Comparison of ENCODE assay signal across 8 cellular contexts in genomic region chr10:63264852-63265617, GRCh38.
DNase-seq lines count a peak whose midpoint lies in the region; ATAC-seq and TF ChIP-seq lines count a peak whose summit lies in the region.

No MANE protein-coding gene starts in this region.

- H3K27ac ChIP-seq in esophagus squamous epithelium (peak overlapping the region; percentile 81 to 95 (median 90)), neural cell (ENCODE audit: low read length) (no peak overlapping the region)

- TF ChIP-seq POLR2A in NB4 (IDR thresholded peaks at IDR 0.05; ENCODE audit: extremely low read depth, insufficient read length): peak; percentile 55
- TF ChIP-seq POLR2A in esophagus squamous epithelium (IDR thresholded peaks at IDR 0.05): peak in 2 of 4 donors; percentile 24 to 45

- peak overlapping the region; percentile 91 for H3K27ac Mint-ChIP-seq in activated CD4-positive, alpha-beta T cell treated with anti-CD3 and anti-CD28 coated beads, Interleukin-2, amount 10 ng/mL, durations not matched to agents 7 days and 5 days

- 2% methylated on average over 5 of the region's 5 CpGs for WGBS in esophagus squamous epithelium, 2 donors

- peaks cover 33% of the 10 kb centered on the region for H3K4me1 Mint-ChIP-seq in activated CD4-positive, alpha-beta T cell treated with anti-CD3 and anti-CD28 coated beads, Interleukin-2, amount 10 ng/mL, durations not matched to agents 7 days and 5 days

- CTCF ChIA-PET in activated CD4-positive, alpha-beta T cell treated with anti-CD3 and anti-CD28 coated beads, Interleukin-2, amount 10 ng/mL, durations not matched to agents 7 days and 5 days (lab: Charles Lee): no interaction called here

- no peak for TF ChIP-seq CTCF in NB4 (IDR thresholded peaks at IDR 0.05; ENCODE audit: low read depth, low read length)
- no peak for TF ChIP-seq CTCF in esophagus squamous epithelium (IDR thresholded peaks at IDR 0.05)
- no peak for TF ChIP-seq CTCF in neural cell (IDR thresholded peaks at IDR 0.05; ENCODE audit: poor library complexity, severe bottlenecking)

- H3K4me1 ChIP-seq in esophagus squamous epithelium: peaks cover 3 to 69% (median 23%) of the 10 kb centered on the region in 3 donors

- H3K9ac ChIP-seq in neural cell (ENCODE audit: low read length): no peak overlapping the region

- peaks cover 6% of the 10 kb centered on the region for H3F3A ChIP-seq in neural cell (ENCODE audit: insufficient read depth, low read length, poor library complexity, severe bottlenecking)

- H3K27me3 Mint-ChIP-seq in activated CD4-positive, alpha-beta T cell treated with anti-CD3 and anti-CD28 coated beads, Interleukin-2, amount 10 ng/mL, durations not matched to agents 7 days and 5 days: no peaks in the 10 kb centered on the region

- H3K4me3 ChIP-seq in NB4 (ENCODE audit: low read depth, low read length) (peak overlapping the region; percentile 79), esophagus squamous epithelium (peak overlapping the region; percentile 42 to 72 (median 58)), neural cell (ENCODE audit: low read length) (peak overlapping the region; percentile 73)

- TF ChIP-seq RAD21 in neural cell (conservative IDR thresholded peaks at IDR 0.05): no peak

- no peaks in the 10 kb centered on the region for H3K9me3 ChIP-seq in esophagus squamous epithelium
- no peaks in the 10 kb centered on the region for H3K9me3 ChIP-seq in neural cell (ENCODE audit: low read length)

- H2AFZ ChIP-seq in neural cell (ENCODE audit: low read depth, low read length): no peak overlapping the region

- POLR2A ChIA-PET in activated CD4-positive, alpha-beta T cell treated with anti-CD3 and anti-CD28 coated beads, Interleukin-2, amount 10 ng/mL, durations not matched to agents 7 days and 5 days (lab: Charles Lee): interaction anchor here (0.6 kb wide), 1 partner anchor 20 kb away, joined by 4 read pairs; no protein-coding TSS in a partner anchor

- peak; percentile 28 for DNase-seq in SKM-1 treated with dmso at 0.1 percent for 144 hours (lab: John Stamatoyannopoulos, UW; ENCODE audit: unreplicated experiment)
- no peak for DNase-seq in SKM-1 (lab: John Stamatoyannopoulos, UW; ENCODE audit: unreplicated experiment)
- DNase-seq in NB4 (ENCODE audit: low read depth): peak; percentile 83
- DNase-seq in activated CD4-positive, alpha-beta T cell treated with anti-CD3 and anti-CD28 coated beads, Interleukin-2, amount 10 ng/mL, durations not matched to agents 7 days and 5 days: peak; percentile 41
- DNase-seq in esophagus squamous epithelium (lab: John Stamatoyannopoulos, UW): no peak
- DNase-seq in NCI-H1048 (lab: John Stamatoyannopoulos, UW): no peak

- peaks cover 30% of the 10 kb centered on the region for H3K36me3 Mint-ChIP-seq in activated CD4-positive, alpha-beta T cell treated with anti-CD3 and anti-CD28 coated beads, Interleukin-2, amount 10 ng/mL, durations not matched to agents 7 days and 5 days (ENCODE audit: low read depth)

- peak overlapping the region; percentile 85 for H3K4me2 ChIP-seq in neural cell (ENCODE audit: low read length)

- H3K9me3 Mint-ChIP-seq in activated CD4-positive, alpha-beta T cell treated with anti-CD3 and anti-CD28 coated beads, Interleukin-2, amount 10 ng/mL, durations not matched to agents 7 days and 5 days: no peaks in the 10 kb centered on the region

- peaks cover 61% of the 10 kb centered on the region for H3K79me2 ChIP-seq in neural cell (replicated peaks; ENCODE audit: insufficient read depth, low read length)

- intact Hi-C loops in esophagus squamous epithelium (cut with DNase I): no loop called here

- ATAC-seq in HG02970 (IDR thresholded peaks at IDR 0.05; ENCODE audit: low FRiP score, unreplicated experiment): no peak

- peaks cover 0 to 5% (median 0%) of the 10 kb centered on the region in 3 donors for H3K36me3 ChIP-seq in esophagus squamous epithelium
- H3K36me3 ChIP-seq in neural cell (ENCODE audit: insufficient read depth, low read length): peaks cover 3% of the 10 kb centered on the region

- H3K9me2 ChIP-seq in neural cell (ENCODE audit: insufficient read depth, low read length): no peaks in the 10 kb centered on the region

- H4K20me1 ChIP-seq in neural cell (ENCODE audit: insufficient read depth): peaks cover 6% of the 10 kb centered on the region

- no peaks in the 10 kb centered on the region for H3K27me3 ChIP-seq in esophagus squamous epithelium
- no peaks in the 10 kb centered on the region for H3K27me3 ChIP-seq in neural cell (ENCODE audit: insufficient read depth, low read depth, low read length)

- H3K4me3 Mint-ChIP-seq in activated CD4-positive, alpha-beta T cell treated with anti-CD3 and anti-CD28 coated beads, Interleukin-2, amount 10 ng/mL, durations not matched to agents 7 days and 5 days: peak overlapping the region; percentile 91

- TF ChIP-seq EP300 in neural cell (conservative IDR thresholded peaks at IDR 0.05; ENCODE audit: poor library complexity, severe bottlenecking): no peak

TF ChIP-seq in neural cell, 6 proteins besides CTCF, POLR2A, EP300 and RAD21:
- no peak for TF ChIP-seq EZH2 (IDR thresholded peaks at IDR 0.05; ENCODE audit: borderline replicate concordance, insufficient read depth, low read length, poor library complexity, severe bottlenecking)
- TF ChIP-seq TAF1 (IDR thresholded peaks at IDR 0.05; ENCODE audit: low read depth): no peak
- TF ChIP-seq POLR2AphosphoS5 (IDR thresholded peaks at IDR 0.05): no peak
- TF ChIP-seq REST (IDR thresholded peaks at IDR 0.05; ENCODE audit: borderline replicate concordance): no peak
- TF ChIP-seq MXI1 (conservative IDR thresholded peaks at IDR 0.05; ENCODE audit: poor library complexity, severe bottlenecking): no peak

Comparison
In these comparisons a context has a peak if more than half of its experiments do, and no peak if none do; other contexts are left out.
1. DNase-seq: peak in SKM-1 treated with dmso at 0.1 percent for 144 hours (single experiment), NB4 (single experiment) and activated CD4-positive, alpha-beta T cell treated with anti-CD3 and anti-CD28 coated beads, Interleukin-2, amount 10 ng/mL, durations not matched to agents 7 days and 5 days (single experiment); none in SKM-1 (single experiment), esophagus squamous epithelium (single experiment) and NCI-H1048 (single experiment).
2. Peak in every context shown above with its lines, with median percentiles within 50 percentile points of each other: H3K4me3 ChIP-seq.